12 cellular contexts compared by ENCODE assay signal in the genomic region with DNA sequence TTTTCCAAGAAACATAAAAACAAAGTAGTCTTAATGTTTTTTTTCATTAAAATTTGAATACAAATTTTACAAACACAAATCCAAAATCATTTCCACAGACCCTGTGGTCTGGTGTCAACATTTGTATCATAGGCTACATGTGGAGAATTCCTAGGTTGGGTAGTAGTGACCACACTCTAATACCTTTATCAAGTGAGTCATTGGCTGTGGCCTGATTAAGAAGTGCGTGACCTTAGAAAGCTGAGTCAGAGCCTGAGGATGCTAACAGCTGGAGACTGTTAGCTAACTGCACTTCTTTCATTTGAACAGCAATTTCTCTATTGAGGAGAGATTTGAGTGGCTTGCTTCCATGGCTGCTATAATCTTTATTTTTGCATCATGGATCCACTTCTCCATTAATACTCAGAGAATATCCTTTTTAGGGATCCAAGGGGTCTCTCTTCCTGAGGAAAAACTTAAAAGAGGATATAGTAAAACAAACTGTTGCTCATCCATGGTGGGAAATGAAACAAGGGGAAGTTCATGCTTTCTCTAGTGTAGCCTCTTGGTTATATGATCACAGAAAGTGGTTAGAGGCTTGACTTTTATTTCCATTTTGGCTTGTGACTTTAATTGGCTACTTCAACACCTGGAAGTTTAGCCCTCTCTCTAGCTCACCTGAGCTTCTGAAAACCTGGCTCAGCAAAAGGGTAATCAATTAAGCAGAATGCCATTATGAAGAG.
A peak's percentile ranks its signal among the peaks of the same experiment; 100 is the strongest.
DNase-seq lines count a peak whose midpoint lies in the region; ATAC-seq and TF ChIP-seq lines count a peak whose summit lies in the region.
"Had no signal": no experiment of that assay in that cellular context is flagged by ENCODE, and none has a peak within 500 bp of the region (broad histone marks: within the 10 kb centered on the region; RNA-seq: fewer than 3 reads in every experiment).

No MANE protein-coding gene starts in this region.

- H3K27me3 ChIP-seq in aorta (ENCODE audit: control insufficient read depth in 1 of 2, insufficient read depth in 2 of 2, low read length in 1 of 2) (no peaks in the 10 kb centered on the region), esophagus muscularis mucosa (no peaks in the 10 kb centered on the region)
- H3K27me3 ChIP-seq: BLaER1 treated with 17β-estradiol and CSF1 and Interleukin-3, amounts not matched to agents 10 nM and 100 nM had no signal

- in situ Hi-C loops in SK-MEL-5 (cut with HindIII; ENCODE audit: low pct_unique_long_range_greater_than_20kb, low sequenced_read_pairs): no loop called here

- no peaks in the 10 kb centered on the region for H3K36me3 ChIP-seq in aorta (ENCODE audit: control insufficient read depth in 1 of 2, insufficient read depth in 2 of 2, low read length in 1 of 2)
- H3K36me3 ChIP-seq in esophagus muscularis mucosa: no peaks in the 10 kb centered on the region
- H3K36me3 ChIP-seq: BLaER1 treated with 17β-estradiol and CSF1 and Interleukin-3, amounts not matched to agents 10 nM and 100 nM; lower lobe of right lung had no signal

- no peak for TF ChIP-seq CTCF in fibroblast of pulmonary artery (IDR thresholded peaks at IDR 0.05; ENCODE audit: low read length, missing control alignments)
- TF ChIP-seq CTCF in esophagus muscularis mucosa (IDR thresholded peaks at IDR 0.05): no peak

- no peak for TF ChIP-seq EP300 in esophagus muscularis mucosa (IDR thresholded peaks at IDR 0.05)

- peaks cover 0 to 4% of the 10 kb centered on the region in 2 donors for H3K4me1 ChIP-seq in aorta (ENCODE audit: control insufficient read depth in 1 of 2, insufficient read depth in 2 of 2, low read length in 2 of 2)
- H3K4me1 ChIP-seq in esophagus muscularis mucosa: no peaks in the 10 kb centered on the region
- H3K4me1 ChIP-seq: lower lobe of right lung had no signal

- WGBS in aorta, 2 donors: 42 to 48% methylated on average over 1 of the region's 1 CpG
- 90% methylated on average over 1 of the region's 1 CpG for WGBS in esophagus muscularis mucosa

- H3K27ac ChIP-seq in aorta (ENCODE audit: low read depth in 1 of 2, low read length in 2 of 2) (no peak overlapping the region), esophagus muscularis mucosa (replicated peaks in 1 of 4) (no peak overlapping the region)
- H3K27ac ChIP-seq: BLaER1 treated with 17β-estradiol and CSF1 and Interleukin-3, amounts not matched to agents 10 nM and 100 nM; lower lobe of right lung had no signal

- ATAC-seq in left ventricle myocardium superior (peak; percentile 31), Right ventricle myocardium inferior (no peak), aorta (ENCODE audit: low FRiP score) (peak; percentile 54), HG03139 (IDR thresholded peaks at IDR 0.05; ENCODE audit: unreplicated experiment) (no peak)
- ATAC-seq: activated CD4-positive, CD25-positive, alpha-beta regulatory T cell treated with anti-CD3 and anti-CD28 coated beads, Interleukin-2, amount 50 U/mL, for 24 hours had no signal

- intact Hi-C loops in left ventricle myocardium superior (cut with micrococcal nuclease) (no loop called here), Right ventricle myocardium inferior (cut with DNase I) (no loop called here), aorta (cut with DNase I) (no loop called here), esophagus muscularis mucosa (cut with DNase I) (no loop called here)

- DNase-seq in left ventricle myocardium superior (no peak), Right ventricle myocardium inferior (ENCODE audit: missing footprints) (no peak), SK-MEL-5 (ENCODE audit: low read depth, low spot score) (peak; percentile 22), fibroblast of pulmonary artery (ENCODE audit: low read depth) (peak; percentile 94), aorta (no peak), NCI-H510A treated with DMSO at 0.1 percent for 48 hours (lab: John Stamatoyannopoulos, UW) (no peak), esophagus muscularis mucosa (ENCODE audit: extremely low spot score) (no peak)
- DNase-seq: lower lobe of right lung; stimulated activated CD4-positive, alpha-beta T cell treated with anti-CD3 and anti-CD28 coated beads, Interleukin-4, amount 100 ng/mL, for 4 hours had no signal

- no peak for TF ChIP-seq POLR2A in esophagus muscularis mucosa (IDR thresholded peaks at IDR 0.05; ENCODE audit: low read depth)

- H3K9me3 ChIP-seq in aorta (ENCODE audit: control insufficient read depth, low read length): no peaks in the 10 kb centered on the region
- H3K9me3 ChIP-seq in esophagus muscularis mucosa: no peaks in the 10 kb centered on the region
- H3K9me3 ChIP-seq: BLaER1 treated with 17β-estradiol and CSF1 and Interleukin-3, amounts not matched to agents 10 nM and 100 nM; lower lobe of right lung had no signal

- no peak overlapping the region for H3K4me3 ChIP-seq in fibroblast of pulmonary artery (replicated peaks; ENCODE audit: low read depth, low read length)
- H3K4me3 ChIP-seq in aorta (ENCODE audit: low read length in 2 of 2): no peak overlapping the region
- H3K4me3 ChIP-seq in esophagus muscularis mucosa: no peak overlapping the region
- H3K4me3 ChIP-seq: BLaER1 treated with 17β-estradiol and CSF1 and Interleukin-3, amounts not matched to agents 10 nM and 100 nM; lower lobe of right lung had no signal

Comparison
In these comparisons a context has a peak if more than half of its experiments do, and no peak if none do; other contexts are left out.
1. ATAC-seq: peak in left ventricle myocardium superior (single experiment) and aorta (single experiment); none in Right ventricle myocardium inferior (single experiment) and HG03139 (single experiment).
2. DNase-seq: peak in SK-MEL-5 (single experiment) and fibroblast of pulmonary artery (single experiment); none in left ventricle myocardium superior (single experiment), Right ventricle myocardium inferior (single experiment), aorta (0 of 2), NCI-H510A treated with DMSO at 0.1 percent for 48 hours (single experiment) and esophagus muscularis mucosa (single experiment).